Comparison of ENCODE assay signal across 2 cellular contexts in the genomic region with DNA sequence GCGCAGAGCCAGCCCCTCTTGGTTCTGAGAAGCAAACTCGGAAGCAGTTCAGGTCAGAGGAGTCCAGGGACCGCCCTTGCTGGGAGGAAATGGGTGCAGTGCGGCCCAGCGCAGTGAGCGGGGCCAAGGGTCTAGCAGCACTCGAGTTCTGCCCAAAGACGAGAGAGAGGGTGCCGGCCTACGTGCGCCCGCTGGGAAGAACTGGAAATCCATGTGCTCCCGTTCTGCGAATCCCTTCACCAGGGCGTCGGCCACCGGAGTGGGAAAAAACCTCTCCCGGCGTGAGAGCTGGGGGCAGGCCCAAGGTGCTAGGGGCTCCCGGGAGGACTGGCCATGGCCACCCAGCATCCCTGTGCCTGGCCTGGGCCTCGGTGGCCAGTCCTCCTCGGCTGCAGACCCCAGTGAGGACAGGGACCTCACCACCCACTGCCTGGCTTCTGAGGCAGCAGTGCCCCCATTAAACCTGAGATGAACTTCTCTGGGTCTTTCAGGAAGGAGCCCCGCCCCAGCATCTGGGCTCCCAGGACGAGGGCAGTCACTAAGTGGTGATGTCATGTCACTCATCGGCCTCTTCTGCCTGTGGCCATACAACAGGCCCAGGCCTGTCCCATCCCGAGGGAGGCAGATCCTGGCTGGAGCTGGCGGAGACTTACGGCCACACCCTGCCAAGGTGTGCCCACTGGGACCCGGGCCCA.
TF ChIP-seq lines count a peak whose summit lies in the region.

No MANE protein-coding gene starts in this region.

TF ChIP-seq in WTC11, 78 proteins besides CTCF, POLR2A, EP300 and RAD21 (continues in another document):
- TF ChIP-seq, protein P1, sequence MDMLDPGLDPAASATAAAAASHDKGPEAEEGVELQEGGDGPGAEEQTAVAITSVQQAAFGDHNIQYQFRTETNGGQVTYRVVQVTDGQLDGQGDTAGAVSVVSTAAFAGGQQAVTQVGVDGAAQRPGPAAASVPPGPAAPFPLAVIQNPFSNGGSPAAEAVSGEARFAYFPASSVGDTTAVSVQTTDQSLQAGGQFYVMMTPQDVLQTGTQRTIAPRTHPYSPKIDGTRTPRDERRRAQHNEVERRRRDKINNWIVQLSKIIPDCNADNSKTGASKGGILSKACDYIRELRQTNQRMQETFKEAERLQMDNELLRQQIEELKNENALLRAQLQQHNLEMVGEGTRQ (CRISPR knock-in tag; IDR thresholded peaks at IDR 0.05): no peak
- TF ChIP-seq MYBL2 (CRISPR knock-in tag; IDR thresholded peaks at IDR 0.05) (no peak), ZNF219 (CRISPR knock-in tag; IDR thresholded peaks at IDR 0.05; ENCODE audit: borderline replicate concordance) (no peak), ZNF671 (CRISPR knock-in tag; IDR thresholded peaks at IDR 0.05) (no peak), CBFB (CRISPR knock-in tag; IDR thresholded peaks at IDR 0.05; ENCODE audit: low read depth) (no peak), IRF2 (CRISPR knock-in tag; IDR thresholded peaks at IDR 0.05; ENCODE audit: borderline replicate concordance, low read depth) (no peak)
- TF ChIP-seq, protein P2, sequence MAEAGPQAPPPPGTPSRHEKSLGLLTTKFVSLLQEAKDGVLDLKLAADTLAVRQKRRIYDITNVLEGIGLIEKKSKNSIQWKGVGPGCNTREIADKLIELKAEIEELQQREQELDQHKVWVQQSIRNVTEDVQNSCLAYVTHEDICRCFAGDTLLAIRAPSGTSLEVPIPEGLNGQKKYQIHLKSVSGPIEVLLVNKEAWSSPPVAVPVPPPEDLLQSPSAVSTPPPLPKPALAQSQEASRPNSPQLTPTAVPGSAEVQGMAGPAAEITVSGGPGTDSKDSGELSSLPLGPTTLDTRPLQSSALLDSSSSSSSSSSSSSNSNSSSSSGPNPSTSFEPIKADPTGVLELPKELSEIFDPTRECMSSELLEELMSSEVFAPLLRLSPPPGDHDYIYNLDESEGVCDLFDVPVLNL (CRISPR knock-in tag; IDR thresholded peaks at IDR 0.05; ENCODE audit: borderline replicate concordance, low read depth): no peak
- TF ChIP-seq, protein P3, sequence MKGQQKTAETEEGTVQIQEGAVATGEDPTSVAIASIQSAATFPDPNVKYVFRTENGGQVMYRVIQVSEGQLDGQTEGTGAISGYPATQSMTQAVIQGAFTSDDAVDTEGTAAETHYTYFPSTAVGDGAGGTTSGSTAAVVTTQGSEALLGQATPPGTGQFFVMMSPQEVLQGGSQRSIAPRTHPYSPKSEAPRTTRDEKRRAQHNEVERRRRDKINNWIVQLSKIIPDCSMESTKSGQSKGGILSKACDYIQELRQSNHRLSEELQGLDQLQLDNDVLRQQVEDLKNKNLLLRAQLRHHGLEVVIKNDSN (CRISPR knock-in tag; IDR thresholded peaks at IDR 0.05): no peak
- TF ChIP-seq, protein P4, sequence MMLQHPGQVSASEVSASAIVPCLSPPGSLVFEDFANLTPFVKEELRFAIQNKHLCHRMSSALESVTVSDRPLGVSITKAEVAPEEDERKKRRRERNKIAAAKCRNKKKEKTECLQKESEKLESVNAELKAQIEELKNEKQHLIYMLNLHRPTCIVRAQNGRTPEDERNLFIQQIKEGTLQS (CRISPR knock-in tag; conservative IDR thresholded peaks at IDR 0.05): no peak
- TF ChIP-seq, protein P5, sequence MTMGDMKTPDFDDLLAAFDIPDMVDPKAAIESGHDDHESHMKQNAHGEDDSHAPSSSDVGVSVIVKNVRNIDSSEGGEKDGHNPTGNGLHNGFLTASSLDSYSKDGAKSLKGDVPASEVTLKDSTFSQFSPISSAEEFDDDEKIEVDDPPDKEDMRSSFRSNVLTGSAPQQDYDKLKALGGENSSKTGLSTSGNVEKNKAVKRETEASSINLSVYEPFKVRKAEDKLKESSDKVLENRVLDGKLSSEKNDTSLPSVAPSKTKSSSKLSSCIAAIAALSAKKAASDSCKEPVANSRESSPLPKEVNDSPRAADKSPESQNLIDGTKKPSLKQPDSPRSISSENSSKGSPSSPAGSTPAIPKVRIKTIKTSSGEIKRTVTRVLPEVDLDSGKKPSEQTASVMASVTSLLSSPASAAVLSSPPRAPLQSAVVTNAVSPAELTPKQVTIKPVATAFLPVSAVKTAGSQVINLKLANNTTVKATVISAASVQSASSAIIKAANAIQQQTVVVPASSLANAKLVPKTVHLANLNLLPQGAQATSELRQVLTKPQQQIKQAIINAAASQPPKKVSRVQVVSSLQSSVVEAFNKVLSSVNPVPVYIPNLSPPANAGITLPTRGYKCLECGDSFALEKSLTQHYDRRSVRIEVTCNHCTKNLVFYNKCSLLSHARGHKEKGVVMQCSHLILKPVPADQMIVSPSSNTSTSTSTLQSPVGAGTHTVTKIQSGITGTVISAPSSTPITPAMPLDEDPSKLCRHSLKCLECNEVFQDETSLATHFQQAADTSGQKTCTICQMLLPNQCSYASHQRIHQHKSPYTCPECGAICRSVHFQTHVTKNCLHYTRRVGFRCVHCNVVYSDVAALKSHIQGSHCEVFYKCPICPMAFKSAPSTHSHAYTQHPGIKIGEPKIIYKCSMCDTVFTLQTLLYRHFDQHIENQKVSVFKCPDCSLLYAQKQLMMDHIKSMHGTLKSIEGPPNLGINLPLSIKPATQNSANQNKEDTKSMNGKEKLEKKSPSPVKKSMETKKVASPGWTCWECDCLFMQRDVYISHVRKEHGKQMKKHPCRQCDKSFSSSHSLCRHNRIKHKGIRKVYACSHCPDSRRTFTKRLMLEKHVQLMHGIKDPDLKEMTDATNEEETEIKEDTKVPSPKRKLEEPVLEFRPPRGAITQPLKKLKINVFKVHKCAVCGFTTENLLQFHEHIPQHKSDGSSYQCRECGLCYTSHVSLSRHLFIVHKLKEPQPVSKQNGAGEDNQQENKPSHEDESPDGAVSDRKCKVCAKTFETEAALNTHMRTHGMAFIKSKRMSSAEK (CRISPR knock-in tag; IDR thresholded peaks at IDR 0.05; ENCODE audit: borderline replicate concordance): no peak
- TF ChIP-seq, protein P6, sequence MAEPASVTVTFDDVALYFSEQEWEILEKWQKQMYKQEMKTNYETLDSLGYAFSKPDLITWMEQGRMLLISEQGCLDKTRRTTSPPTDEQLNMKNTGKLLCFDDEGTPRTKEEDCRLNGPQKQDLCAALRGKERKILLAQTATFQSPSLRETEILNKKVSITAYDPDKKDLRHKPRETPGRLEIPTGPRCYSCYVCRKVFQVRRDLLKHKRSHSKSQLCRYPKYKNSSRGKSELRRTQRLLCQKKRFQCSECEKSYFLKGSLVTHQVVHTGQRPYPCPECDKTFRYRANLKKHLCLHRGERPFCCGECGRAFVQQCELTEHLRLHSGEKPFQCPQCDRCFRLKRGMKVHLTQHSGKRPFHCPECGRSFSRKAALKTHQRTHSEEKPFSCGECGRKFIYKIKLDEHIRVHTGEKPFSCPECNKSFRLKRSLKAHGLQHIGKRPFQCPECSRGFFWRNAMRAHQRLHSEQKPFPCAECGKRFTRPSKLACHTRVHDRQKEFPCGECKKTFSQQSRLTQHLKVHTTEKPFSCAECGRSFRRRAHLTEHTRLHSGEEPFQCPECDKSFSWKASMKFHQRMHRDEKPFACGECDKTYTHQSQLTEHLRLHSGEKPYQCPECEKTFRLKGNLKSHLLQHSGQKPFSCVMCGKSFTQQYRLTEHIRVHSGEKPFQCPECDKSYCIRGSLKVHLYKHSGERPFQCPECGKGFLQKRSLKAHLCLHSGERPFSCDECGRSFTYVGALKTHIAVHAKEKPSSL (CRISPR knock-in tag; conservative IDR thresholded peaks at IDR 0.05): no peak

TF ChIP-seq in SK-N-SH, 30 proteins besides CTCF, POLR2A, EP300 and RAD21 (continued from another document):
- TF ChIP-seq, protein P7, sequence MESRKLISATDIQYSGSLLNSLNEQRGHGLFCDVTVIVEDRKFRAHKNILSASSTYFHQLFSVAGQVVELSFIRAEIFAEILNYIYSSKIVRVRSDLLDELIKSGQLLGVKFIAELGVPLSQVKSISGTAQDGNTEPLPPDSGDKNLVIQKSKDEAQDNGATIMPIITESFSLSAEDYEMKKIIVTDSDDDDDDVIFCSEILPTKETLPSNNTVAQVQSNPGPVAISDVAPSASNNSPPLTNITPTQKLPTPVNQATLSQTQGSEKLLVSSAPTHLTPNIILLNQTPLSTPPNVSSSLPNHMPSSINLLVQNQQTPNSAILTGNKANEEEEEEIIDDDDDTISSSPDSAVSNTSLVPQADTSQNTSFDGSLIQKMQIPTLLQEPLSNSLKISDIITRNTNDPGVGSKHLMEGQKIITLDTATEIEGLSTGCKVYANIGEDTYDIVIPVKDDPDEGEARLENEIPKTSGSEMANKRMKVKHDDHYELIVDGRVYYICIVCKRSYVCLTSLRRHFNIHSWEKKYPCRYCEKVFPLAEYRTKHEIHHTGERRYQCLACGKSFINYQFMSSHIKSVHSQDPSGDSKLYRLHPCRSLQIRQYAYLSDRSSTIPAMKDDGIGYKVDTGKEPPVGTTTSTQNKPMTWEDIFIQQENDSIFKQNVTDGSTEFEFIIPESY (IDR thresholded peaks at IDR 0.05; ENCODE audit: borderline replicate concordance, low read depth): no peak
- TF ChIP-seq MEF2A (IDR thresholded peaks at IDR 0.05; ENCODE audit: borderline replicate concordance, low read depth) (no peak), FOXJ3 (CRISPR knock-in tag; IDR thresholded peaks at IDR 0.05) (no peak), CHD2 (IDR thresholded peaks at IDR 0.05; ENCODE audit: low read length, partially characterized antibody) (no peak)
